8 cellular contexts compared by ENCODE assay signal in genomic region chr9:136482793-136483588, GRCh38.
DNase-seq lines count a peak whose midpoint lies in the region; ATAC-seq and FAIRE-seq lines count a peak whose summit lies in the region.

SEC16A (minus strand) TSS chr9:136483040; CDS start chr9:136477615, 5,425 bp downstream.

- DNase-seq in COLO829 (ENCODE audit: low spot score), result peak; percentile 98
- DNase-seq in HTR-8/SVneo (ENCODE audit: insufficient read length, low spot score), result peak; percentile 84
- peak; percentile 100 for DNase-seq in NOMO-1 treated with DMSO at 0.1 percent for 48 hours (lab: John Stamatoyannopoulos, UW; ENCODE audit: unreplicated experiment)
- peak; percentile 99 for DNase-seq in activated CD8-positive, alpha-beta memory T cell treated with anti-CD3 and anti-CD28 coated beads for 4 hours (ENCODE audit: low read depth in 2 of 2)
- peak; percentile 97 to 99 (median 98) for DNase-seq in effector memory CD8-positive, alpha-beta T cell
- DNase-seq in memory B cell (ENCODE audit: low spot score in 2 of 2), result peak; percentile 95 to 99
- DNase-seq in stimulated activated CD8-positive, alpha-beta memory T cell treated with anti-CD3 and anti-CD28 coated beads, Interleukin-12 subunit alpha, Interleukin-12 subunit beta, amount 100 ng/mL, for 1 hour (ENCODE audit: low read depth), result peak; percentile 99

- peak; percentile 28 for FAIRE-seq in HTR-8/SVneo (lab: Jason Lieb, UNC)

- peaks cover 47% of the 10 kb centered on the region for H3K36me3 Mint-ChIP-seq in effector memory CD8-positive, alpha-beta T cell (ENCODE audit: insufficient read depth)
- peaks cover 3% of the 10 kb centered on the region for H3K36me3 Mint-ChIP-seq in memory B cell

- ATAC-seq in GM21381 (IDR thresholded peaks at IDR 0.05; ENCODE audit: unreplicated experiment), result peak; percentile 47
- peak; percentile 63 for ATAC-seq in effector memory CD8-positive, alpha-beta T cell (replicated peaks)
- ATAC-seq in memory B cell (ENCODE audit: low read depth), result peak; percentile 69

- no peaks in the 10 kb centered on the region for H3K9me3 Mint-ChIP-seq in effector memory CD8-positive, alpha-beta T cell
- H3K9me3 Mint-ChIP-seq in memory B cell, result no peaks in the 10 kb centered on the region

- peak within 1 kb of the TSS; percentile 98 to 99 for H3K27ac Mint-ChIP-seq in effector memory CD8-positive, alpha-beta T cell
- peak within 1 kb of the TSS; percentile 99 for H3K27ac Mint-ChIP-seq in memory B cell

- H3K4me3 Mint-ChIP-seq in effector memory CD8-positive, alpha-beta T cell, result peak within 1 kb of the TSS; percentile 97 to 98
- peak within 1 kb of the TSS; percentile 99 for H3K4me3 Mint-ChIP-seq in memory B cell

- peaks cover 0 to 7% of the 10 kb centered on the region in 2 donors for H3K27me3 Mint-ChIP-seq in effector memory CD8-positive, alpha-beta T cell
- peaks cover 4% of the 10 kb centered on the region for H3K27me3 Mint-ChIP-seq in memory B cell

- H3K4me1 Mint-ChIP-seq in effector memory CD8-positive, alpha-beta T cell (ENCODE audit: low read depth in 2 of 2), result peaks cover 24 to 35% of the 10 kb centered on the region in 2 donors
- peaks cover 14% of the 10 kb centered on the region for H3K4me1 Mint-ChIP-seq in memory B cell

Comparison
In these comparisons a context has a peak if more than half of its experiments do, and no peak if none do; other contexts are left out.
1. Peak in every context shown above with its lines: DNase-seq and ATAC-seq.